ENCODE assay signal across 10 cellular contexts in the genomic region with DNA sequence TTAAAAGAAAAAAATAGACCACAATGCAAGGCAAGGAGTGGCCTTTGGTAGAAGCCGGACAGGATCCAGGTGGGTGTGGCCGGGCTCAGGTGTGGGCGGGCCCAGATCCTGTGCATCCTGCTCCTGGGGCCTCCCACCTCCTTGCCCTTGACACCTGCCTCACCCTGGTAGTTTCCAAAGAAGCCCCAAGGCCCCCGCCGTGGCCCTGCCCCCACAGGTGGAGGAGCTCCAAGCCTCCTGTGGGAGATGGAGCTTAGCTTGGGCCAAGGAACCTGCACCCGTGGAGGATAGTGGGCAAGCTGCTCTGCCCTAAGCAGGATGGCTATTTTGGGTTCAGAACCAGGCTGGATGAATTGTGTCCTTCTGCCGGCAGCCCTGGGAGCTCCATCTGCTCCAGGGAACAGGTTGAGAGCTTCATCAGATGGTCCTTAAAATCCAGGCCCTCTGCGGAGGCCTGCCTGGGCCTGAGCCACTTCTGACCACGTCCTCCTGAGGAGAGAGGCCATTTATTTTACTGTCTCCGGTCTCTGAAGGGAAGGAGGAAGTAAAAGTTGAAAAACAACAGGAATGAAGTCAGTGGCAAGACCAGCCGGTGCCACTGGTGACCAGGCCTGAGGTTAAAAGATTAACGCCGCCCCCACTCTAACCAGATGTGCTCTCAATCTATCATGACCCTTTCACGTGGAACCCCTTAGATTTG. TPM values are rescaled to one million over a fixed set of nuclear protein-coding genes. Genes with fewer than 3 reads are reported as not detected.
DNase-seq lines count a peak whose midpoint lies in the region; ATAC-seq and TF ChIP-seq lines count a peak whose summit lies in the region.
"Had no signal": no experiment of that assay in that cellular context is flagged by ENCODE, and none has a peak within 500 bp of the region (broad histone marks: within the 10 kb centered on the region; RNA-seq: fewer than 3 reads in every experiment).

No MANE protein-coding gene starts in this region.

- peak in 2 of 7 experiments; percentile 9 to 47 for DNase-seq in CD8-positive, alpha-beta T cell
- DNase-seq in NB4 (ENCODE audit: low read depth) (peak; percentile 56), dorsolateral prefrontal cortex (peak in 4 of 10 donors; percentile 28 to 91 (median 34)), omental fat pad (ENCODE audit: low spot score) (peak; percentile 14), GM19240 (ENCODE audit: insufficient read length, low spot score) (no peak), NCI-H1092 (lab: John Stamatoyannopoulos, UW) (no peak)
- DNase-seq in activated naive CD8-positive, alpha-beta T cell treated with anti-CD3 and anti-CD28 coated beads for 36 hours, result no peak
- DNase-seq: activated naive CD4-positive, alpha-beta T cell treated with anti-CD3 and anti-CD28 coated beads, Interleukin-2, amount 50 U/mL, for 16 hours had no signal

- no peaks in the 10 kb centered on the region for H3K36me3 Mint-ChIP-seq in CD8-positive, alpha-beta T cell
- no peaks in the 10 kb centered on the region for H3K36me3 Mint-ChIP-seq in activated naive CD8-positive, alpha-beta T cell treated with anti-CD3 and anti-CD28 coated beads for 36 hours

- POLR2A ChIA-PET in CD8-positive, alpha-beta T cell (lab: Charles Lee), result interaction anchor here (1.6 kb wide), 1 partner anchor 10 kb away, joined by 3 read pairs; no protein-coding TSS in a partner anchor

- H3K4me3 ChIP-seq in CD8-positive, alpha-beta T cell (ENCODE audit: low read depth, low read length), result no peak overlapping the region
- no peak overlapping the region for H3K4me3 ChIP-seq in NB4 (ENCODE audit: low read depth, low read length)
- no peak overlapping the region for H3K4me3 ChIP-seq in dorsolateral prefrontal cortex
- H3K4me3 ChIP-seq: thoracic aorta had no signal

- no peaks in the 10 kb centered on the region for H3K9me3 Mint-ChIP-seq in CD8-positive, alpha-beta T cell
- no peaks in the 10 kb centered on the region for H3K9me3 Mint-ChIP-seq in activated naive CD8-positive, alpha-beta T cell treated with anti-CD3 and anti-CD28 coated beads for 36 hours

- ATAC-seq in CD8-positive, alpha-beta T cell, result no peak
- ATAC-seq in omental fat pad (ENCODE audit: low FRiP score) (no peak), GM21360 (IDR thresholded peaks at IDR 0.05; ENCODE audit: unreplicated experiment) (no peak)

- no peaks in the 10 kb centered on the region for H3K27me3 ChIP-seq in CD8-positive, alpha-beta T cell (ENCODE audit: insufficient read depth, low read length)
- no peaks in the 10 kb centered on the region for H3K27me3 ChIP-seq in dorsolateral prefrontal cortex

- H3K27ac ChIP-seq in CD8-positive, alpha-beta T cell (ENCODE audit: low read depth, low read length), result no peak overlapping the region
- H3K27ac ChIP-seq in dorsolateral prefrontal cortex, result peak overlapping the region in 38 of 59 donors; percentile 9 to 88 (median 36)

- H3K36me3 ChIP-seq in CD8-positive, alpha-beta T cell (ENCODE audit: insufficient read depth, low read length), result no peaks in the 10 kb centered on the region
- H3K36me3 ChIP-seq: thoracic aorta had no signal

- TF ChIP-seq POLR2A in NB4 (IDR thresholded peaks at IDR 0.05; ENCODE audit: extremely low read depth, insufficient read length), result no peak

- TF ChIP-seq CTCF in CD8-positive, alpha-beta T cell (IDR thresholded peaks at IDR 0.05), result no peak
- TF ChIP-seq CTCF in NB4 (IDR thresholded peaks at IDR 0.05; ENCODE audit: low read depth, low read length) (no peak), dorsolateral prefrontal cortex (IDR thresholded peaks at IDR 0.05 in 54 of 56, conservative IDR thresholded peaks at IDR 0.05 in 2 of 56; ENCODE audit: low read depth in 1 of 56, partially characterized antibody in 56 of 56) (no peak), omental fat pad (IDR thresholded peaks at IDR 0.05) (no peak)

- no peaks in the 10 kb centered on the region for H3K27me3 Mint-ChIP-seq in CD8-positive, alpha-beta T cell (ENCODE audit: low read depth)
- H3K27me3 Mint-ChIP-seq in activated naive CD8-positive, alpha-beta T cell treated with anti-CD3 and anti-CD28 coated beads for 36 hours, result no peaks in the 10 kb centered on the region

- peaks cover 7% of the 10 kb centered on the region for H3K4me1 ChIP-seq in CD8-positive, alpha-beta T cell (ENCODE audit: insufficient read depth, low read length)

- intact Hi-C loops in CD8-positive, alpha-beta T cell (cut with DNase I, micrococcal nuclease), result no loop called here
- intact Hi-C loops in dorsolateral prefrontal cortex (cut with DNase I), result loop anchor here in 1 of 2 donors (5.0 kb wide), 1 partner anchor 35 kb away; no protein-coding TSS in a partner anchor

- no peak overlapping the region for H3K4me3 Mint-ChIP-seq in CD8-positive, alpha-beta T cell
- H3K4me3 Mint-ChIP-seq in activated naive CD8-positive, alpha-beta T cell treated with anti-CD3 and anti-CD28 coated beads for 36 hours, result no peak overlapping the region

- H3K27ac Mint-ChIP-seq in CD8-positive, alpha-beta T cell, result peak overlapping the region; percentile 37
- H3K27ac Mint-ChIP-seq in activated naive CD8-positive, alpha-beta T cell treated with anti-CD3 and anti-CD28 coated beads for 36 hours, result no peak overlapping the region

- H3K9me3 ChIP-seq in CD8-positive, alpha-beta T cell (ENCODE audit: low read length), result no peaks in the 10 kb centered on the region
- H3K9me3 ChIP-seq: thoracic aorta had no signal

- CTCF ChIA-PET in CD8-positive, alpha-beta T cell (lab: Charles Lee), result interaction anchor here (1.0 to 1.1 kb wide), 2 partner anchors 30 to 58 kb away, joined by 3 read pairs; no protein-coding TSS in a partner anchor

- peaks cover 51% of the 10 kb centered on the region for H3K4me1 Mint-ChIP-seq in CD8-positive, alpha-beta T cell (ENCODE audit: low read depth)
- H3K4me1 Mint-ChIP-seq in activated naive CD8-positive, alpha-beta T cell treated with anti-CD3 and anti-CD28 coated beads for 36 hours, result peaks cover 35% of the 10 kb centered on the region

RNA-seq across cellular contexts. Expression of gene KLF13, which starts 53.9 kb away (rescaled TPM):
- 100 to 1,000 TPM; 359 to 364 TPM for total RNA-seq in CD8-positive, alpha-beta T cell
- total RNA-seq in dorsolateral prefrontal cortex (100 to 1,000 TPM in 101 of 120 experiments, 10 to 100 TPM in 19; 73.4 to 179 (median 116) TPM), omental fat pad (10 to 100 TPM; 49.7 to 67.5 (median 62.3) TPM)
- 100 to 1,000 TPM; 110 to 111 TPM for total RNA-seq in activated naive CD8-positive, alpha-beta T cell treated with anti-CD3 and anti-CD28 coated beads for 36 hours

Comparison
In these comparisons a context has a peak if more than half of its experiments do, and no peak if none do; other contexts are left out.
1. DNase-seq: peak in NB4 (single experiment) and omental fat pad (single experiment); none in GM19240 (single experiment), NCI-H1092 (single experiment) and activated naive CD8-positive, alpha-beta T cell treated with anti-CD3 and anti-CD28 coated beads for 36 hours (single experiment).